Comparison of ENCODE assay signal across 10 cellular contexts in genomic region chr10:112842832-112843360, GRCh38.
DNase-seq lines count a peak whose midpoint lies in the region; ATAC-seq and TF ChIP-seq lines count a peak whose summit lies in the region.
"Had no signal": no experiment of that assay in that cellular context is flagged by ENCODE, and none has a peak within 500 bp of the region (broad histone marks: within the 10 kb centered on the region; RNA-seq: fewer than 3 reads in every experiment).

No MANE protein-coding gene starts in this region.

- no peak overlapping the region for H3K4me3 ChIP-seq in suprapubic skin

- H3K36me3 Mint-ChIP-seq in activated naive CD8-positive, alpha-beta T cell treated with anti-CD3 and anti-CD28 coated beads for 36 hours: peaks cover 12% of the 10 kb centered on the region

- peaks cover 3% of the 10 kb centered on the region for H3K4me1 ChIP-seq in suprapubic skin

- H3K27ac Mint-ChIP-seq in activated naive CD8-positive, alpha-beta T cell treated with anti-CD3 and anti-CD28 coated beads for 36 hours: no peak overlapping the region

- no peaks in the 10 kb centered on the region for H3K27me3 Mint-ChIP-seq in activated naive CD8-positive, alpha-beta T cell treated with anti-CD3 and anti-CD28 coated beads for 36 hours

- TF ChIP-seq EP300 in suprapubic skin (IDR thresholded peaks at IDR 0.05): no peak

- TF ChIP-seq CTCF in suprapubic skin (IDR thresholded peaks at IDR 0.05): no peak

- no peaks in the 10 kb centered on the region for H3K27me3 ChIP-seq in suprapubic skin

- H3K4me1 Mint-ChIP-seq in activated naive CD8-positive, alpha-beta T cell treated with anti-CD3 and anti-CD28 coated beads for 36 hours: no peaks in the 10 kb centered on the region

- 80% methylated on average over 3 of the region's 3 CpGs for WGBS in suprapubic skin

- DNase-seq in iris pigment epithelial cell (ENCODE audit: low read depth) (peak; percentile 10), AML-193 (lab: John Stamatoyannopoulos, UW) (no peak), KG1 (lab: John Stamatoyannopoulos, UW) (no peak), suprapubic skin (ENCODE audit: low spot score in 2 of 2) (no peak)
- DNase-seq in activated naive CD8-positive, alpha-beta T cell treated with anti-CD3 and anti-CD28 coated beads for 36 hours: no peak
- DNase-seq: activated naive CD4-positive, alpha-beta T cell treated with Interleukin-2 at 50 U/mL for 16 hours; NCI-H446 treated with DMSO at 0.1 percent for 48 hours had no signal

- no peak overlapping the region for H3K4me3 Mint-ChIP-seq in activated naive CD8-positive, alpha-beta T cell treated with anti-CD3 and anti-CD28 coated beads for 36 hours

- no peak overlapping the region for H3K27ac ChIP-seq in suprapubic skin

- ATAC-seq in GM18502 (IDR thresholded peaks at IDR 0.05; ENCODE audit: poor library complexity, unreplicated experiment) (peak; percentile 98), GM21528 (IDR thresholded peaks at IDR 0.05; ENCODE audit: low FRiP score, unreplicated experiment) (peak; percentile 93), HG03439 (IDR thresholded peaks at IDR 0.05; ENCODE audit: unreplicated experiment) (peak; percentile 67)

- TF ChIP-seq POLR2A in suprapubic skin (IDR thresholded peaks at IDR 0.05): no peak

- H3K9me3 ChIP-seq in suprapubic skin: peaks cover 6% of the 10 kb centered on the region

- peaks cover 11% of the 10 kb centered on the region for H3K9me3 Mint-ChIP-seq in activated naive CD8-positive, alpha-beta T cell treated with anti-CD3 and anti-CD28 coated beads for 36 hours

- H3K36me3 ChIP-seq in suprapubic skin: no peaks in the 10 kb centered on the region
